In the genomic region with DNA sequence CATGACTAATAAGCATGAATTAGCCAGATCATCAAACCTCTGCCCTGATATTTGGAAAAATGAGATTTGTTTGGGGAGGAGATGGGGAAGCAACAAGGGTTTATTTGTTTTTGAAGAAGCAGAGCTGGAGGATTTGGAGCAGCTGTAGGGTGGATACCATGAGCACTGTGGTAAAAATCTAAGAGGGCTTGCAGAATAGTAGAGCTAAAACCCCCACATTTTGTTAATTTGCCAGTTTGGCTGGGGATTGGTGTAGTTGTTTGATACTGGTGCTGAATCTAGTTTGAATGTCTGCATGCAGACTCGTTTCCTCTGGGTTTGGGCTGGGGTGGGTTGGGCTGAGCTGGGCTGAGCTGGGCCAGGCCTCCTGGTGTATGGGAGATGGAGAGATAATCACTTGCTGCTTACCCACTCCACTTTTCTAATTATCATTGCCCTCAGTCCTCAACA, we compare ENCODE assay signal across 17 cellular contexts. TPM values are rescaled to one million over a fixed set of nuclear protein-coding genes. Genes with fewer than 3 reads are reported as not detected.
A peak's percentile ranks its signal among the peaks of the same experiment; 100 is the strongest.
DNase-seq lines count a peak whose midpoint lies in the region; ATAC-seq and TF ChIP-seq lines count a peak whose summit lies in the region.
"Had no signal": no experiment of that assay in that cellular context is flagged by ENCODE, and none has a peak within 500 bp of the region (broad histone marks: within the 10 kb centered on the region; RNA-seq: fewer than 3 reads in every experiment).

No MANE protein-coding gene starts in this region.

- H3K27ac ChIP-seq in heart left ventricle, result peak overlapping the region in 8 of 12 donors; percentile 12 to 69 (median 49)
- no peak overlapping the region for H3K27ac ChIP-seq in mesendoderm (ENCODE audit: low read depth, low read length)

- TF ChIP-seq CTCF in heart left ventricle (IDR thresholded peaks at IDR 0.05), result no peak
- no peak for TF ChIP-seq CTCF in brain (conservative IDR thresholded peaks at IDR 0.05)

- H3K79me1 ChIP-seq in mesendoderm (ENCODE audit: low read length), result peaks cover 14% of the 10 kb centered on the region

- H3K4ac ChIP-seq in mesendoderm (ENCODE audit: low read depth, low read length), result no peak overlapping the region

- WGBS in heart left ventricle, 4 donors, result 38 to 50% (median 47%) methylated on average over 1 of the region's 1 CpG
- WGBS in mesendoderm (ENCODE audit: extremely low coverage, insufficient coverage, low lambda C conversion rate), result no CpG with 5 or more reads among the region's 1 CpG

- peaks cover 8% of the 10 kb centered on the region for H3K79me2 ChIP-seq in mesendoderm (ENCODE audit: control insufficient read depth, insufficient read depth, low read length)

- H3K4me2 ChIP-seq in mesendoderm (ENCODE audit: low read length), result no peak overlapping the region

- H2BK15ac ChIP-seq in mesendoderm (replicated peaks; ENCODE audit: low read depth), result no peak overlapping the region

- H3K9me3 ChIP-seq in heart left ventricle, result no peaks in the 10 kb centered on the region

- no peak overlapping the region for H3K9ac ChIP-seq in mesendoderm (ENCODE audit: low read length)

- H3K36me3 Mint-ChIP-seq in brain, result peaks cover 42% of the 10 kb centered on the region

- H2AK5ac ChIP-seq in mesendoderm (ENCODE audit: low read length), result no peak overlapping the region

- H3K9me3 Mint-ChIP-seq in brain, result peaks cover 0 to 3% (median 0%) of the 10 kb centered on the region in 5 experiments
- H3K9me3 Mint-ChIP-seq: activated CD4-positive, alpha-beta T cell treated with anti-CD3 and anti-CD28 coated beads, Interleukin-2, amount 10 ng/mL, durations not matched to agents 7 days and 5 days; central memory CD8-positive, alpha-beta T cell; neural crest cell; type B pancreatic cell had no signal

- H4K5ac ChIP-seq in mesendoderm (ENCODE audit: low read length), result no peak overlapping the region

- H3K4me1 Mint-ChIP-seq in brain, result peaks cover 77% of the 10 kb centered on the region
- H3K4me1 Mint-ChIP-seq: central memory CD8-positive, alpha-beta T cell; neural crest cell had no signal

- H3K23ac ChIP-seq in mesendoderm (ENCODE audit: low read length), result no peak overlapping the region

- peak overlapping the region in 3 of 5 experiments; percentile 12 to 26 (median 20) for H3K4me3 Mint-ChIP-seq in brain
- H3K4me3 Mint-ChIP-seq: activated CD4-positive, alpha-beta T cell treated with anti-CD3 and anti-CD28 coated beads, Interleukin-2, amount 10 ng/mL, durations not matched to agents 7 days and 5 days; central memory CD8-positive, alpha-beta T cell; neural crest cell; type B pancreatic cell had no signal

- no peak overlapping the region for H2BK5ac ChIP-seq in mesendoderm (ENCODE audit: low read length)

- H3K56ac ChIP-seq in mesendoderm (ENCODE audit: low read length), result no peak overlapping the region

- DNase-seq in heart left ventricle, result no peak
- no peak for DNase-seq in Right ventricle myocardium superior
- peak; percentile 63 for DNase-seq in mesendoderm
- no peak for DNase-seq in DMS114 treated with DMSO at 0.1 percent for 48 hours (lab: John Stamatoyannopoulos, UW; ENCODE audit: unreplicated experiment)
- no peak for DNase-seq in activated T-cell treated with anti-CD3 and anti-CD28 coated beads, Interleukin-2, amount 50 U/mL, for 48 hours
- DNase-seq: activated CD4-positive, alpha-beta T cell treated with anti-CD3 and anti-CD28 coated beads, Interleukin-2, amount 10 ng/mL, durations not matched to agents 7 days and 5 days; activated effector memory CD4-positive, alpha-beta T cell treated with anti-CD3 and anti-CD28 coated beads, Interleukin-2, amount 50 U/mL, for 16 hours; DMS 273 treated with DMSO at 0.1 percent for 48 hours; NCI-H1436; stimulated activated CD4-positive, alpha-beta T cell treated with anti-CD3 and anti-CD28 coated beads, Interleukin-12 subunit alpha, Interleukin-12 subunit beta, amount 100 ng/mL, for 4 hours; T-helper 1 cell had no signal

- H3K36me3 ChIP-seq in heart left ventricle (no peaks in the 10 kb centered on the region), mesendoderm (ENCODE audit: control insufficient read depth, insufficient read depth, low read length) (no peaks in the 10 kb centered on the region)

- H2BK120ac ChIP-seq in mesendoderm (ENCODE audit: low read depth, low read length), result no peak overlapping the region

- H3K27me3 ChIP-seq in heart left ventricle (no peaks in the 10 kb centered on the region), mesendoderm (ENCODE audit: insufficient read depth, low read length, poor library complexity) (no peaks in the 10 kb centered on the region)

- no peaks in the 10 kb centered on the region for H3K27me3 Mint-ChIP-seq in brain
- H3K27me3 Mint-ChIP-seq: activated CD4-positive, alpha-beta T cell treated with anti-CD3 and anti-CD28 coated beads, Interleukin-2, amount 10 ng/mL, durations not matched to agents 7 days and 5 days; central memory CD8-positive, alpha-beta T cell; type B pancreatic cell had no signal

- ATAC-seq in heart left ventricle (peak in 3 of 4 donors; percentile 20 to 54 (median 54)), Right ventricle myocardium superior (ENCODE audit: poor library complexity) (no peak), HG02642 (IDR thresholded peaks at IDR 0.05; ENCODE audit: poor library complexity, unreplicated experiment) (no peak), GM21528 (IDR thresholded peaks at IDR 0.05; ENCODE audit: low FRiP score, unreplicated experiment) (no peak)

- peak overlapping the region in 4 of 5 experiments; percentile 18 to 89 (median 82) for H3K27ac Mint-ChIP-seq in brain
- H3K27ac Mint-ChIP-seq: activated CD4-positive, alpha-beta T cell treated with anti-CD3 and anti-CD28 coated beads, Interleukin-2, amount 10 ng/mL, durations not matched to agents 7 days and 5 days; type B pancreatic cell had no signal

- intact Hi-C loops in heart left ventricle (cut with DNase I), result no loop called here
- intact Hi-C loops in Right ventricle myocardium superior (cut with DNase I), result no loop called here

- no peak for TF ChIP-seq POLR2A in heart left ventricle (IDR thresholded peaks at IDR 0.05)

- H3K18ac ChIP-seq in mesendoderm (ENCODE audit: low read length), result peak overlapping the region; percentile 39

- H3K4me3 ChIP-seq in heart left ventricle, result no peak overlapping the region
- no peak overlapping the region for H3K4me3 ChIP-seq in mesendoderm (ENCODE audit: low read length)

- peak overlapping the region; percentile 76 for H4K8ac ChIP-seq in mesendoderm (ENCODE audit: low read depth, low read length)

- H3K4me1 ChIP-seq in heart left ventricle (peaks cover 0 to 48% (median 25%) of the 10 kb centered on the region in 12 donors), mesendoderm (ENCODE audit: control insufficient read depth, low read depth, low read length) (peaks cover 6% of the 10 kb centered on the region)

RNA-seq across cellular contexts. Expression of gene SMAD1, which starts 43.7 kb away (rescaled TPM):
- 10 to 100 TPM in 8 of 9 donors, 1 to 10 TPM in 1; 9.0 to 21.4 (median 15.2) TPM for total RNA-seq in heart left ventricle
- polyA plus RNA-seq in heart left ventricle, result 1 to 10 TPM; 1.8 to 7.2 TPM
- total RNA-seq in Right ventricle myocardium superior, result 8.9 TPM
- 12.8 TPM for polyA plus RNA-seq in brain (ENCODE audit: insufficient read depth, low read depth, low replicate concordance)
- 33.2 TPM for polyA plus RNA-seq in mesendoderm (2013, experiment 1 of 2)
- polyA plus RNA-seq in mesendoderm (2013, experiment 2 of 2), result 33.0 TPM

Comparison
In these comparisons a context has a peak if more than half of its experiments do, and no peak if none do; other contexts are left out.
1. ATAC-seq: peak in heart left ventricle (3 of 4); none in Right ventricle myocardium superior (single experiment), HG02642 (single experiment) and GM21528 (single experiment).